22 cellular contexts compared by ENCODE assay signal in genomic region chrX:153778151-153778551, GRCh38. TPM values are rescaled to one million over a fixed set of nuclear protein-coding genes. Genes with fewer than 3 reads are reported as not detected.
DNase-seq lines count a peak whose midpoint lies in the region; ATAC-seq, FAIRE-seq and TF ChIP-seq lines count a peak whose summit lies in the region.
"Had no signal": no experiment of that assay in that cellular context is flagged by ENCODE, and none has a peak within 500 bp of the region (broad histone marks: within the 10 kb centered on the region; RNA-seq: fewer than 3 reads in every experiment).

No MANE protein-coding gene starts in this region.

- H3K27me3 ChIP-seq in K562 (ENCODE audit: control insufficient read depth in 2 of 2, insufficient read depth in 2 of 2, low read length in 2 of 2) (no peaks in the 10 kb centered on the region), mesendoderm (ENCODE audit: insufficient read depth, low read length, poor library complexity) (no peaks in the 10 kb centered on the region)

- no peak for DNase-seq in activated CD4-positive, alpha-beta T cell treated with anti-CD3 and anti-CD28 coated beads, Interleukin-2, amount 10 ng/mL, durations not matched to agents 7 days and 5 days
- no peak for DNase-seq in activated CD4-positive, alpha-beta T cell treated with anti-CD3 and anti-CD28 coated beads for 1 hour
- DNase-seq in CD14-positive monocyte (ENCODE audit: low spot score) (peak; percentile 25), K562 (ENCODE audit: extremely low read depth in 1 of 4, low spot score in 3 of 4) (no peak), kidney (peak; percentile 48), mesendoderm (no peak)
- DNase-seq in stimulated activated CD4-positive, alpha-beta T cell treated with anti-CD3 and anti-CD28 coated beads, Interleukin-15, amount 100 ng/mL, for 24 hours, result no peak
- DNase-seq: CD8-positive, alpha-beta T cell; NCI-H1105; NCI-H146; NCI-H2081; NCI-H446; NCI-H526 had no signal

- H3K9me3 Mint-ChIP-seq in activated CD4-positive, alpha-beta T cell treated with anti-CD3 and anti-CD28 coated beads, Interleukin-2, amount 10 ng/mL, durations not matched to agents 7 days and 5 days, result no peaks in the 10 kb centered on the region
- H3K9me3 Mint-ChIP-seq in CD14-positive monocyte, result peaks cover 0 to 13% (median 2%) of the 10 kb centered on the region in 7 donors
- H3K9me3 Mint-ChIP-seq: CD8-positive, alpha-beta T cell; GM23338 had no signal

- no peak overlapping the region for H2AFZ ChIP-seq in K562 (ENCODE audit: low read depth, low read length)
- H2AFZ ChIP-seq: GM23338 had no signal

- no peak for FAIRE-seq in K562 (lab: Jason Lieb, UNC)
- no peak for FAIRE-seq in kidney (lab: Jason Lieb, UNC)
- FAIRE-seq: A549, G401.6, GM12892, GM18507, HTR-8/SVneo had no signal

- no peaks in the 10 kb centered on the region for H3K9me3 ChIP-seq in K562 (replicated peaks; ENCODE audit: control insufficient read depth, insufficient read depth, low read depth, low read length)
- no peaks in the 10 kb centered on the region for H3K9me3 ChIP-seq in kidney (ENCODE audit: control insufficient read depth in 1 of 2, low read length in 2 of 2)
- H3K9me3 ChIP-seq: A549 had no signal

- H3K4me2 ChIP-seq in K562 (ENCODE audit: insufficient read depth, low read length), result no peak overlapping the region
- no peak overlapping the region for H3K4me2 ChIP-seq in mesendoderm (ENCODE audit: low read length)
- H3K4me2 ChIP-seq: A549, BLaER1, GM23338, KMS-11 had no signal

- H2BK120ac ChIP-seq in mesendoderm (ENCODE audit: low read depth, low read length), result no peak overlapping the region

- H3K18ac ChIP-seq in mesendoderm (ENCODE audit: low read length), result no peak overlapping the region

- no peak for TF ChIP-seq CTCF in CD14-positive monocyte (IDR thresholded peaks at IDR 0.05)
- TF ChIP-seq CTCF in K562 (IDR thresholded peaks at IDR 0.05 in 2 of 3, conservative IDR thresholded peaks at IDR 0.05 in 1 of 3; ENCODE audit: insufficient read depth in 2 of 3, low read depth in 1 of 3, low read length in 3 of 3), result no peak
- no peak for TF ChIP-seq CTCF in kidney (IDR thresholded peaks at IDR 0.05; ENCODE audit: borderline replicate concordance, extremely low read depth, insufficient read depth)

- H3K4me3 Mint-ChIP-seq in activated CD4-positive, alpha-beta T cell treated with anti-CD3 and anti-CD28 coated beads, Interleukin-2, amount 10 ng/mL, durations not matched to agents 7 days and 5 days, result no peak overlapping the region
- H3K4me3 Mint-ChIP-seq in CD14-positive monocyte, result no peak overlapping the region
- H3K4me3 Mint-ChIP-seq: CD8-positive, alpha-beta T cell; GM23338 had no signal

- CTCF ChIA-PET in activated CD4-positive, alpha-beta T cell treated with anti-CD3 and anti-CD28 coated beads, Interleukin-2, amount 10 ng/mL, durations not matched to agents 7 days and 5 days (lab: Charles Lee), result interaction anchor here (1.0 to 1.4 kb wide), 3 partner anchors 12 to 30 kb away, joined by 3 to 4 read pairs (median 3); no protein-coding TSS in a partner anchor
- CTCF ChIA-PET in K562 (lab: Yijun Ruan, JAX; ENCODE audit: low intra/inter-chr PET ratio), result no interaction called here

- H3K4me1 Mint-ChIP-seq in activated CD4-positive, alpha-beta T cell treated with anti-CD3 and anti-CD28 coated beads, Interleukin-2, amount 10 ng/mL, durations not matched to agents 7 days and 5 days, result no peaks in the 10 kb centered on the region
- H3K4me1 Mint-ChIP-seq in CD14-positive monocyte, result no peaks in the 10 kb centered on the region

- H3K9ac ChIP-seq in K562 (ENCODE audit: insufficient read depth in 1 of 2, low read depth in 2 of 2, low read length in 2 of 2) (peak overlapping the region in 1 of 2 experiments; percentile 26; a peak in 1 of 4 replicates), kidney (ENCODE audit: low read length in 2 of 2) (no peak overlapping the region), mesendoderm (ENCODE audit: low read length) (no peak overlapping the region)
- H3K9ac ChIP-seq: BLaER1, KMS-11 had no signal

- H4K20me1 ChIP-seq in K562 (replicated peaks; ENCODE audit: control insufficient read depth, insufficient read depth, low read length), result no peaks in the 10 kb centered on the region

- H3K27ac Mint-ChIP-seq in activated CD4-positive, alpha-beta T cell treated with anti-CD3 and anti-CD28 coated beads, Interleukin-2, amount 10 ng/mL, durations not matched to agents 7 days and 5 days, result peak overlapping the region; percentile 41
- no peak overlapping the region for H3K27ac Mint-ChIP-seq in CD14-positive monocyte
- H3K27ac Mint-ChIP-seq: CD8-positive, alpha-beta T cell; GM23338 had no signal

- H3K79me2 ChIP-seq in K562 (ENCODE audit: control insufficient read depth, insufficient read depth, low read length) (no peaks in the 10 kb centered on the region), mesendoderm (ENCODE audit: control insufficient read depth, insufficient read depth, low read length) (no peaks in the 10 kb centered on the region)

- intact Hi-C loops in CD14-positive monocyte (cut with micrococcal nuclease), result no loop called here
- intact Hi-C loops in K562 (cut with micrococcal nuclease), result no loop called here
- intact Hi-C loops in kidney (cut with DNase I), result no loop called here

- no peaks in the 10 kb centered on the region for H3K36me3 Mint-ChIP-seq in activated CD4-positive, alpha-beta T cell treated with anti-CD3 and anti-CD28 coated beads, Interleukin-2, amount 10 ng/mL, durations not matched to agents 7 days and 5 days (ENCODE audit: low read depth)
- no peaks in the 10 kb centered on the region for H3K36me3 Mint-ChIP-seq in CD14-positive monocyte
- H3K36me3 Mint-ChIP-seq: CD8-positive, alpha-beta T cell had no signal

- peaks cover 8% of the 10 kb centered on the region for H3K27me3 Mint-ChIP-seq in activated CD4-positive, alpha-beta T cell treated with anti-CD3 and anti-CD28 coated beads, Interleukin-2, amount 10 ng/mL, durations not matched to agents 7 days and 5 days
- H3K27me3 Mint-ChIP-seq in CD14-positive monocyte (ENCODE audit: low read depth in 3 of 3), result peaks cover 15 to 26% (median 15%) of the 10 kb centered on the region in 3 donors

- no peak overlapping the region for H2BK15ac ChIP-seq in mesendoderm (replicated peaks; ENCODE audit: low read depth)

- H3K36me3 ChIP-seq in K562 (ENCODE audit: control insufficient read depth, insufficient read depth, low read length) (peaks cover 2% of the 10 kb centered on the region; the same call in 1 of the 3 replicates), kidney (ENCODE audit: control insufficient read depth in 1 of 2, insufficient read depth in 2 of 2, low read length in 2 of 2) (no peaks in the 10 kb centered on the region), mesendoderm (ENCODE audit: control insufficient read depth, insufficient read depth, low read length) (no peaks in the 10 kb centered on the region)

- H3K4ac ChIP-seq in mesendoderm (ENCODE audit: low read depth, low read length), result no peak overlapping the region

- ATAC-seq in K562, result no peak
- ATAC-seq: CD8-positive, alpha-beta T cell; SK-N-SH treated with all-trans-retinoic acid at 6 μM for 48 hours had no signal

- WGBS in K562 (ENCODE audit: insufficient coverage, low coverage, missing lambda C conversion rate), result 76% methylated on average over 7 of the region's 17 CpGs
- WGBS in mesendoderm (ENCODE audit: extremely low coverage, insufficient coverage, low lambda C conversion rate), result no CpG with 5 or more reads among the region's 17 CpGs

- peaks cover 6% of the 10 kb centered on the region for H3K9me1 ChIP-seq in K562 (ENCODE audit: control insufficient read depth, insufficient read depth, low read length)

- no peak for TF ChIP-seq POLR2A in K562 (conservative IDR thresholded peaks at IDR 0.05)

- H2AK5ac ChIP-seq in mesendoderm (ENCODE audit: low read length), result no peak overlapping the region

- H3K27ac ChIP-seq in K562 (ENCODE audit: extremely low read depth, low read depth, low read length) (no peak overlapping the region), kidney (ENCODE audit: low read depth in 2 of 2, low read length in 2 of 2) (no peak overlapping the region), mesendoderm (ENCODE audit: low read depth, low read length) (no peak overlapping the region)
- H3K27ac ChIP-seq: A549, BLaER1, KMS-11 had no signal

- H3K4me1 ChIP-seq in K562 (replicated peaks in 1 of 2; ENCODE audit: control insufficient read depth in 2 of 2, insufficient read depth in 2 of 2, low read length in 2 of 2) (peaks cover 8 to 84% of the 10 kb centered on the region in 2 experiments; a peak in 4 of 5 replicates), kidney (ENCODE audit: control insufficient read depth in 1 of 2, insufficient read depth in 1 of 2, low read depth in 1 of 2, low read length in 2 of 2) (no peaks in the 10 kb centered on the region), mesendoderm (ENCODE audit: control insufficient read depth, low read depth, low read length) (no peaks in the 10 kb centered on the region)
- H3K4me1 ChIP-seq: A549 had no signal

- H2BK5ac ChIP-seq in mesendoderm (ENCODE audit: low read length), result no peak overlapping the region

- H3K56ac ChIP-seq in mesendoderm (ENCODE audit: low read length), result no peak overlapping the region

- TF ChIP-seq RAD21 in K562 (CRISPR knock-in tag; conservative IDR thresholded peaks at IDR 0.05 in 1 of 2, IDR thresholded peaks at IDR 0.05 in 1 of 2), result no peak

- TF ChIP-seq EP300 in K562 (IDR thresholded peaks at IDR 0.05; ENCODE audit: low read length), result no peak

- in situ Hi-C loops in K562 (cut with MboI), result no loop called here

- no peak overlapping the region for H4K5ac ChIP-seq in mesendoderm (ENCODE audit: low read length)

- no TSS peak for BruUV-seq in K562 (replicated peaks; lab: Mats Ljungman, UMichigan)

- no peaks in the 10 kb centered on the region for H3K79me1 ChIP-seq in mesendoderm (ENCODE audit: low read length)

- no peak overlapping the region for H3K4me3 ChIP-seq in K562
- H3K4me3 ChIP-seq in kidney (ENCODE audit: low read length in 2 of 2), result no peak overlapping the region
- no peak overlapping the region for H3K4me3 ChIP-seq in mesendoderm (ENCODE audit: low read length)
- H3K4me3 ChIP-seq: A549, BLaER1, GM23338 had no signal

- no peak overlapping the region for H4K8ac ChIP-seq in mesendoderm (ENCODE audit: low read depth, low read length)

- POLR2A ChIA-PET in activated CD4-positive, alpha-beta T cell treated with anti-CD3 and anti-CD28 coated beads, Interleukin-2, amount 10 ng/mL, durations not matched to agents 7 days and 5 days (lab: Charles Lee), result no interaction called here
- POLR2A ChIA-PET in K562 (lab: Yijun Ruan, JAX), result interaction anchor here (0.7 to 0.8 kb wide), 3 partner anchors 9 to 590 kb away, joined by 3 to 4 read pairs (median 3); no protein-coding TSS in a partner anchor

- H3K23ac ChIP-seq in mesendoderm (ENCODE audit: low read length), result no peak overlapping the region

RNA-seq across cellular contexts. Expression of gene SRPK3, which starts 2.7 kb away (rescaled TPM):
- not detected for total RNA-seq in activated CD4-positive, alpha-beta T cell treated with anti-CD3 and anti-CD28 coated beads, Interleukin-2, amount 10 ng/mL, durations not matched to agents 7 days and 5 days
- polyA plus RNA-seq in CD14-positive monocyte, result not detected
- total RNA-seq in K562 (2011; cell fraction: chromatin; rRNA removed; ENCODE audit: low replicate concordance), result 0.42 TPM in 1 of 2 replicates, not detected in the other
- total RNA-seq in K562 (2011; cell fraction: nucleolus; rRNA removed), result 0.17 and 0.39 TPM in 2 replicates
- total RNA-seq in K562 (2011; cell fraction: nucleoplasm; rRNA removed), result 0.07 TPM in 1 of 2 replicates, not detected in the other
- 0.09 TPM in 1 of 2 replicates, not detected in the other for total RNA-seq in K562 (2014; rRNA removed)
- not detected in 2 replicates for total RNA-seq in K562 (2014; rRNA removed; fragmentation: Illumina TruSeq; extraction: Trizol)
- not detected in 2 replicates for total RNA-seq in K562 (2015; rRNA removed; fragmentation: Illumina TruSeq; extraction: Trizol)
- 0.04 TPM in 1 of 2 replicates, not detected in the other for total RNA-seq in K562 (2021)
- polyA plus RNA-seq in K562 (2011; rRNA removed), result 0.01 and 0.12 TPM in 2 replicates
- polyA plus RNA-seq in K562 (2011; cell fraction: cytosol; rRNA removed), result 0.03 and 0.15 TPM in 2 replicates
- 0.07 and 0.27 TPM in 2 replicates for polyA plus RNA-seq in K562 (2011; cell fraction: nucleus; rRNA removed)
- 0.84 and 1.1 TPM in 2 replicates for polyA plus RNA-seq in K562 (2012)
- 0.03 TPM in 1 of 2 replicates, not detected in the other for polyA plus RNA-seq in K562 (2014; fragmentation: Illumina TruSeq; extraction: Trizol)
- polyA plus RNA-seq in K562 (2014; fragmentation: Nextera tagmentation; extraction: Ambion mirVana), result under 1 TPM; 0.04 to 0.06 TPM
- 0.03 and 0.07 TPM in 2 replicates for polyA plus RNA-seq in K562 (2014; rRNA removed)
- polyA minus RNA-seq in K562 (2011; rRNA and poly(A)+ RNA removed), result not detected in 2 replicates
- polyA minus RNA-seq in K562 (2011; cell fraction: cytosol; rRNA and poly(A)+ RNA removed), result not detected in 2 replicates
- polyA minus RNA-seq in K562 (2011; cell fraction: nucleus; rRNA and poly(A)+ RNA removed), result 0.11 and 0.13 TPM in 2 replicates
- total RNA-seq in kidney, result 1.1 TPM
- polyA plus RNA-seq in kidney (ENCODE audit: insufficient read depth, low read depth, low replicate concordance), result 0.58 TPM
- 0.18 TPM for polyA plus RNA-seq in mesendoderm (2013, experiment 1 of 2)
- 0.01 TPM for polyA plus RNA-seq in mesendoderm (2013, experiment 2 of 2)
- total RNA-seq: CD8-positive, alpha-beta T cell; GM23338 had no signal

RNA-seq across cellular contexts. Expression of gene PLXNB3, which starts 14.1 kb away (rescaled TPM):
- total RNA-seq in activated CD4-positive, alpha-beta T cell treated with anti-CD3 and anti-CD28 coated beads, Interleukin-2, amount 10 ng/mL, durations not matched to agents 7 days and 5 days, result under 1 TPM; 0.23 to 0.35 TPM
- polyA plus RNA-seq in CD14-positive monocyte (not detected), K562 (2011; rRNA removed) (1.5 and 2.4 TPM in 2 replicates), K562 (2014; fragmentation: Illumina TruSeq; extraction: Trizol) (0.40 and 0.50 TPM in 2 replicates), K562 (2014; fragmentation: Nextera tagmentation; extraction: Ambion mirVana) (not detected), K562 (2014; rRNA removed) (1.4 and 1.6 TPM in 2 replicates), kidney (ENCODE audit: insufficient read depth, low read depth, low replicate concordance) (2.2 TPM)
- 2.4 and 18.7 TPM in 2 replicates for total RNA-seq in K562 (2011; cell fraction: chromatin; rRNA removed; ENCODE audit: low replicate concordance)
- 5.5 and 11.0 TPM in 2 replicates for total RNA-seq in K562 (2011; cell fraction: nucleolus; rRNA removed)
- 3.1 and 3.7 TPM in 2 replicates for total RNA-seq in K562 (2011; cell fraction: nucleoplasm; rRNA removed)
- total RNA-seq in K562 (2014; rRNA removed) (1.6 and 2.0 TPM in 2 replicates), K562 (2014; rRNA removed; fragmentation: Illumina TruSeq; extraction: Trizol) (0.22 TPM in 1 of 2 replicates, not detected in the other), K562 (2015; rRNA removed; fragmentation: Illumina TruSeq; extraction: Trizol) (0.25 and 0.72 TPM in 2 replicates), K562 (2021) (1.6 TPM in 2 replicates), kidney (5.6 TPM)
- 0.63 and 1.1 TPM in 2 replicates for polyA plus RNA-seq in K562 (2011; cell fraction: cytosol; rRNA removed)
- polyA plus RNA-seq in K562 (2011; cell fraction: nucleus; rRNA removed), result 12.2 and 14.5 TPM in 2 replicates
- 0.94 and 1.7 TPM in 2 replicates for polyA plus RNA-seq in K562 (2012)
- polyA minus RNA-seq in K562 (2011; rRNA and poly(A)+ RNA removed), result 0.81 and 1.2 TPM in 2 replicates
- polyA minus RNA-seq in K562 (2011; cell fraction: cytosol; rRNA and poly(A)+ RNA removed), result 1.2 and 2.0 TPM in 2 replicates
- polyA minus RNA-seq in K562 (2011; cell fraction: nucleus; rRNA and poly(A)+ RNA removed), result 4.0 and 4.3 TPM in 2 replicates
- polyA plus RNA-seq in mesendoderm (2013, experiment 1 of 2), result 0.39 TPM
- polyA plus RNA-seq in mesendoderm (2013, experiment 2 of 2), result 0.39 TPM

RNA-seq across cellular contexts. Expression of gene IDH3G, which starts 16.0 kb away (rescaled TPM):
- 10 to 100 TPM; 60.1 to 64.8 TPM for total RNA-seq in activated CD4-positive, alpha-beta T cell treated with anti-CD3 and anti-CD28 coated beads, Interleukin-2, amount 10 ng/mL, durations not matched to agents 7 days and 5 days
- 100 to 1,000 TPM; 115 to 130 TPM for polyA plus RNA-seq in CD14-positive monocyte
- 85.9 and 295 TPM in 2 replicates for total RNA-seq in K562 (2011; cell fraction: chromatin; rRNA removed; ENCODE audit: low replicate concordance)
- 142 and 145 TPM in 2 replicates for total RNA-seq in K562 (2011; cell fraction: nucleolus; rRNA removed)
- 98.2 and 107 TPM in 2 replicates for total RNA-seq in K562 (2011; cell fraction: nucleoplasm; rRNA removed)
- total RNA-seq in K562 (2014; rRNA removed), result 62.4 and 70.5 TPM in 2 replicates
- total RNA-seq in K562 (2014; rRNA removed; fragmentation: Illumina TruSeq; extraction: Trizol), result 16.3 and 30.6 TPM in 2 replicates
- 34.1 and 39.2 TPM in 2 replicates for total RNA-seq in K562 (2015; rRNA removed; fragmentation: Illumina TruSeq; extraction: Trizol)
- total RNA-seq in K562 (2021), result 64.0 and 67.1 TPM in 2 replicates
- polyA plus RNA-seq in K562 (2011; rRNA removed), result 37.9 and 74.6 TPM in 2 replicates
- 81.4 and 108 TPM in 2 replicates for polyA plus RNA-seq in K562 (2011; cell fraction: cytosol; rRNA removed)
- 174 and 207 TPM in 2 replicates for polyA plus RNA-seq in K562 (2011; cell fraction: nucleus; rRNA removed)
- polyA plus RNA-seq in K562 (2012), result 78.2 and 88.3 TPM in 2 replicates
- 72.5 and 80.1 TPM in 2 replicates for polyA plus RNA-seq in K562 (2014; fragmentation: Illumina TruSeq; extraction: Trizol)
- polyA plus RNA-seq in K562 (2014; fragmentation: Nextera tagmentation; extraction: Ambion mirVana), result 10 to 100 TPM; 24.3 to 36.4 TPM
- 63.2 and 69.3 TPM in 2 replicates for polyA plus RNA-seq in K562 (2014; rRNA removed)
- polyA minus RNA-seq in K562 (2011; rRNA and poly(A)+ RNA removed), result 72.5 and 76.8 TPM in 2 replicates
- 47.7 and 58.4 TPM in 2 replicates for polyA minus RNA-seq in K562 (2011; cell fraction: cytosol; rRNA and poly(A)+ RNA removed)
- 49.9 and 58.3 TPM in 2 replicates for polyA minus RNA-seq in K562 (2011; cell fraction: nucleus; rRNA and poly(A)+ RNA removed)
- total RNA-seq in kidney, result 62.1 TPM
- 100 TPM for polyA plus RNA-seq in kidney (ENCODE audit: insufficient read depth, low read depth, low replicate concordance)
- polyA plus RNA-seq in mesendoderm (2013, experiment 1 of 2), result 42.6 TPM
- 41.0 TPM for polyA plus RNA-seq in mesendoderm (2013, experiment 2 of 2)

RNA-seq across cellular contexts. Expression of gene SSR4, which starts 16.3 kb away (rescaled TPM):
- 100 to 1,000 TPM; 193 to 203 TPM for total RNA-seq in activated CD4-positive, alpha-beta T cell treated with anti-CD3 and anti-CD28 coated beads, Interleukin-2, amount 10 ng/mL, durations not matched to agents 7 days and 5 days
- polyA plus RNA-seq in CD14-positive monocyte (100 to 1,000 TPM; 362 to 419 TPM), K562 (2011; rRNA removed) (255 and 290 TPM in 2 replicates), K562 (2014; fragmentation: Illumina TruSeq; extraction: Trizol) (196 and 294 TPM in 2 replicates), K562 (2014; fragmentation: Nextera tagmentation; extraction: Ambion mirVana) (100 to 1,000 TPM; 469 to 492 TPM), K562 (2014; rRNA removed) (344 and 405 TPM in 2 replicates), kidney (ENCODE audit: insufficient read depth, low read depth, low replicate concordance) (473 TPM)
- 87.7 and 259 TPM in 2 replicates for total RNA-seq in K562 (2011; cell fraction: chromatin; rRNA removed; ENCODE audit: low replicate concordance)
- total RNA-seq in K562 (2011; cell fraction: nucleolus; rRNA removed), result 611 and 654 TPM in 2 replicates
- total RNA-seq in K562 (2011; cell fraction: nucleoplasm; rRNA removed), result 313 and 394 TPM in 2 replicates
- total RNA-seq in K562 (2014; rRNA removed) (222 and 275 TPM in 2 replicates), K562 (2014; rRNA removed; fragmentation: Illumina TruSeq; extraction: Trizol) (120 and 146 TPM in 2 replicates), K562 (2015; rRNA removed; fragmentation: Illumina TruSeq; extraction: Trizol) (299 and 311 TPM in 2 replicates), K562 (2021) (272 and 275 TPM in 2 replicates), kidney (226 TPM)
- polyA plus RNA-seq in K562 (2011; cell fraction: cytosol; rRNA removed), result 616 and 1,308 TPM in 2 replicates
- polyA plus RNA-seq in K562 (2011; cell fraction: nucleus; rRNA removed), result 189 and 214 TPM in 2 replicates
- polyA plus RNA-seq in K562 (2012), result 287 and 544 TPM in 2 replicates
- 132 and 170 TPM in 2 replicates for polyA minus RNA-seq in K562 (2011; rRNA and poly(A)+ RNA removed)
- polyA minus RNA-seq in K562 (2011; cell fraction: cytosol; rRNA and poly(A)+ RNA removed), result 261 and 339 TPM in 2 replicates
- 48.7 and 66.4 TPM in 2 replicates for polyA minus RNA-seq in K562 (2011; cell fraction: nucleus; rRNA and poly(A)+ RNA removed)
- polyA plus RNA-seq in mesendoderm (2013, experiment 1 of 2), result 237 TPM
- polyA plus RNA-seq in mesendoderm (2013, experiment 2 of 2), result 230 TPM

RNA-seq across cellular contexts. Expression of gene PDZD4, which starts 52.2 kb away (rescaled TPM):
- total RNA-seq in activated CD4-positive, alpha-beta T cell treated with anti-CD3 and anti-CD28 coated beads, Interleukin-2, amount 10 ng/mL, durations not matched to agents 7 days and 5 days, result under 1 TPM; 0.32 to 0.60 TPM
- not detected for polyA plus RNA-seq in CD14-positive monocyte
- 0.46 TPM in 1 of 2 replicates, not detected in the other for total RNA-seq in K562 (2011; cell fraction: chromatin; rRNA removed; ENCODE audit: low replicate concordance)
- 0.13 and 0.33 TPM in 2 replicates for total RNA-seq in K562 (2011; cell fraction: nucleolus; rRNA removed)
- not detected in 2 replicates for total RNA-seq in K562 (2011; cell fraction: nucleoplasm; rRNA removed)
- 0.05 TPM in 1 of 2 replicates, not detected in the other for total RNA-seq in K562 (2014; rRNA removed)
- total RNA-seq in K562 (2014; rRNA removed; fragmentation: Illumina TruSeq; extraction: Trizol), result not detected in 2 replicates
- total RNA-seq in K562 (2015; rRNA removed; fragmentation: Illumina TruSeq; extraction: Trizol), result not detected in 2 replicates
- total RNA-seq in K562 (2021), result 0.38 TPM in 1 of 2 replicates, not detected in the other
- polyA plus RNA-seq in K562 (2011; rRNA removed), result 0.07 and 0.18 TPM in 2 replicates
- 0.06 and 0.13 TPM in 2 replicates for polyA plus RNA-seq in K562 (2011; cell fraction: cytosol; rRNA removed)
- polyA plus RNA-seq in K562 (2011; cell fraction: nucleus; rRNA removed), result 1.1 and 1.4 TPM in 2 replicates
- 0.07 TPM in 1 of 2 replicates, not detected in the other for polyA plus RNA-seq in K562 (2012)
- not detected in 2 replicates for polyA plus RNA-seq in K562 (2014; fragmentation: Illumina TruSeq; extraction: Trizol)
- polyA plus RNA-seq in K562 (2014; fragmentation: Nextera tagmentation; extraction: Ambion mirVana), result not detected
- polyA plus RNA-seq in K562 (2014; rRNA removed), result 0.08 TPM in 1 of 2 replicates, not detected in the other
- not detected in 2 replicates for polyA minus RNA-seq in K562 (2011; rRNA and poly(A)+ RNA removed)
- not detected in 2 replicates for polyA minus RNA-seq in K562 (2011; cell fraction: cytosol; rRNA and poly(A)+ RNA removed)
- polyA minus RNA-seq in K562 (2011; cell fraction: nucleus; rRNA and poly(A)+ RNA removed), result 0.33 TPM in 1 of 2 replicates, not detected in the other
- 7.0 TPM for total RNA-seq in kidney
- polyA plus RNA-seq in kidney (ENCODE audit: insufficient read depth, low read depth, low replicate concordance), result 4.7 TPM
- 45.7 TPM for polyA plus RNA-seq in mesendoderm (2013, experiment 1 of 2)
- 46.5 TPM for polyA plus RNA-seq in mesendoderm (2013, experiment 2 of 2)

Comparison
In these comparisons a context has a peak if more than half of its experiments do, and no peak if none do; other contexts are left out.
1. DNase-seq: peak in CD14-positive monocyte (single experiment) and kidney (single experiment); none in activated CD4-positive, alpha-beta T cell treated with anti-CD3 and anti-CD28 coated beads, Interleukin-2, amount 10 ng/mL, durations not matched to agents 7 days and 5 days (single experiment), activated CD4-positive, alpha-beta T cell treated with anti-CD3 and anti-CD28 coated beads for 1 hour (single experiment), K562 (0 of 4), stimulated activated CD4-positive, alpha-beta T cell treated with anti-CD3 and anti-CD28 coated beads, Interleukin-15, amount 100 ng/mL, for 24 hours (single experiment) and mesendoderm (single experiment).